8 cellular contexts compared by ENCODE assay signal in genomic region chr3:197748597-197749314, GRCh38. TPM values are rescaled to one million over a fixed set of nuclear protein-coding genes. Genes with fewer than 3 reads are reported as not detected.
DNase-seq lines count a peak whose midpoint lies in the region; FAIRE-seq and TF ChIP-seq lines count a peak whose summit lies in the region.

No MANE protein-coding gene starts in this region.

- H3K36me3 ChIP-seq in iPS-15b (ENCODE audit: control insufficient read depth, insufficient read depth, low read length) (no peaks in the 10 kb centered on the region), stomach (no peaks in the 10 kb centered on the region)

- H3K27me3 ChIP-seq in iPS-15b (ENCODE audit: control insufficient read depth, insufficient read depth, low read length) (peaks cover 33% of the 10 kb centered on the region), stomach (no peaks in the 10 kb centered on the region)

- H3K4me3 ChIP-seq in iPS-15b (ENCODE audit: low read depth, low read length): peak overlapping the region; percentile 88
- peak overlapping the region; percentile 76 to 92 (median 88) for H3K4me3 ChIP-seq in stomach

- H3K4me1 ChIP-seq in iPS-15b (ENCODE audit: control insufficient read depth, insufficient read depth, low read length) (peaks cover 3% of the 10 kb centered on the region), stomach (peaks cover 19 to 59% (median 36%) of the 10 kb centered on the region in 4 donors)

- H3K9ac ChIP-seq in iPS-15b (ENCODE audit: low read depth, low read length): no peak overlapping the region

- H3K9me3 Mint-ChIP-seq in T-helper 2 cell treated with Interferon-gamma antibody and Interleukin-4, amounts not matched to agents 5 μg/mL and 100 μg/mL, for 36 hours: peaks cover 4% of the 10 kb centered on the region
- no peaks in the 10 kb centered on the region for H3K9me3 Mint-ChIP-seq in activated CD4-positive, alpha-beta memory T cell treated with anti-CD3 and anti-CD28 coated beads for 36 hours

- no peak for DNase-seq in T-helper 2 cell treated with Interferon-gamma antibody and Interleukin-4, amounts not matched to agents 5 μg/mL and 100 μg/mL, for 36 hours (ENCODE audit: low spot score)
- DNase-seq in T-helper 2 cell (no peak), stomach (no peak), D721Med (ENCODE audit: insufficient read length, low spot score) (no peak), NCI-H1105 treated with DMSO at 0.1 percent for 48 hours (lab: John Stamatoyannopoulos, UW) (no peak), NCI-H2081 (lab: John Stamatoyannopoulos, UW) (no peak)
- no peak for DNase-seq in activated CD4-positive, alpha-beta memory T cell treated with anti-CD3 and anti-CD28 coated beads for 36 hours

- TF ChIP-seq EP300 in stomach (IDR thresholded peaks at IDR 0.05): no peak

- H3K4me3 Mint-ChIP-seq in T-helper 2 cell treated with Interferon-gamma antibody and Interleukin-4, amounts not matched to agents 5 μg/mL and 100 μg/mL, for 36 hours: peak overlapping the region; percentile 94
- peak overlapping the region; percentile 98 for H3K4me3 Mint-ChIP-seq in activated CD4-positive, alpha-beta memory T cell treated with anti-CD3 and anti-CD28 coated beads for 36 hours

- no peak for TF ChIP-seq POLR2A in stomach (IDR thresholded peaks at IDR 0.05)

- H3K27ac Mint-ChIP-seq in T-helper 2 cell treated with Interferon-gamma antibody and Interleukin-4, amounts not matched to agents 5 μg/mL and 100 μg/mL, for 36 hours: peak overlapping the region; percentile 91
- H3K27ac Mint-ChIP-seq in activated CD4-positive, alpha-beta memory T cell treated with anti-CD3 and anti-CD28 coated beads for 36 hours: peak overlapping the region; percentile 81

- CTCF ChIA-PET in activated CD4-positive, alpha-beta memory T cell treated with anti-CD3 and anti-CD28 coated beads for 36 hours (lab: Charles Lee): interaction anchor here (0.6 to 1.1 kb wide), 3 partner anchors 9 to 44 kb away, joined by 3 to 6 read pairs (median 6); partner anchors contain the start of gene LRCH3

- H3K27me3 Mint-ChIP-seq in T-helper 2 cell treated with Interferon-gamma antibody and Interleukin-4, amounts not matched to agents 5 μg/mL and 100 μg/mL, for 36 hours (ENCODE audit: low read depth): no peaks in the 10 kb centered on the region
- no peaks in the 10 kb centered on the region for H3K27me3 Mint-ChIP-seq in activated CD4-positive, alpha-beta memory T cell treated with anti-CD3 and anti-CD28 coated beads for 36 hours

- WGBS in stomach, 5 donors: 19 to 28% (median 21%) methylated on average over 12 of the region's 12 CpGs

- TF ChIP-seq CTCF in stomach (IDR thresholded peaks at IDR 0.05) (no peak), D721Med (IDR thresholded peaks at IDR 0.05; ENCODE audit: insufficient read depth, missing control alignments) (no peak)

- H3K9me3 ChIP-seq in iPS-15b (ENCODE audit: control insufficient read depth, insufficient read depth, low read length) (no peaks in the 10 kb centered on the region), stomach (no peaks in the 10 kb centered on the region)

- H3K36me3 Mint-ChIP-seq in T-helper 2 cell treated with Interferon-gamma antibody and Interleukin-4, amounts not matched to agents 5 μg/mL and 100 μg/mL, for 36 hours (ENCODE audit: low read depth): no peaks in the 10 kb centered on the region
- peaks cover 2% of the 10 kb centered on the region for H3K36me3 Mint-ChIP-seq in activated CD4-positive, alpha-beta memory T cell treated with anti-CD3 and anti-CD28 coated beads for 36 hours

- FAIRE-seq in D721Med (lab: Jason Lieb, UNC): no peak

- peaks cover 26% of the 10 kb centered on the region for H3K4me1 Mint-ChIP-seq in T-helper 2 cell treated with Interferon-gamma antibody and Interleukin-4, amounts not matched to agents 5 μg/mL and 100 μg/mL, for 36 hours (ENCODE audit: low read depth)
- H3K4me1 Mint-ChIP-seq in activated CD4-positive, alpha-beta memory T cell treated with anti-CD3 and anti-CD28 coated beads for 36 hours (ENCODE audit: low read depth): peaks cover 28% of the 10 kb centered on the region

- POLR2A ChIA-PET in activated CD4-positive, alpha-beta memory T cell treated with anti-CD3 and anti-CD28 coated beads for 36 hours (lab: Charles Lee): interaction anchor here (0.8 to 1.3 kb wide), 2 partner anchors 13 to 42 kb away, joined by 6 to 7 read pairs; partner anchors contain the start of genes LRCH3 and RUBCN

- H3K27ac ChIP-seq in stomach: peak overlapping the region; percentile 93 to 98 (median 97)

- intact Hi-C loops in activated CD4-positive, alpha-beta memory T cell treated with anti-CD3 and anti-CD28 coated beads for 36 hours (cut with micrococcal nuclease): loop anchor here (1.0 kb wide), 1 partner anchor 12 kb away; the partner anchor contains the start of gene RUBCN
- intact Hi-C loops in stomach (cut with DNase I; ENCODE audit: low total_unique reads): no loop called here

RNA-seq across cellular contexts. Expression of gene FYTTD1, which starts 0.9 kb away (rescaled TPM):
- 10 to 100 TPM; 35.5 to 39.9 TPM for total RNA-seq in activated CD4-positive, alpha-beta memory T cell treated with anti-CD3 and anti-CD28 coated beads for 36 hours
- 10 to 100 TPM; 26.3 to 47.0 (median 38.5) TPM for total RNA-seq in stomach
- 10 to 100 TPM in 2 of 3 donors, 1 to 10 TPM in 1; 9.4 to 21.1 (median 15.5) TPM for polyA plus RNA-seq in stomach

RNA-seq across cellular contexts. Expression of gene RUBCN, which starts 12.1 kb away (rescaled TPM):
- 10 to 100 TPM; 32.9 to 33.3 TPM for total RNA-seq in activated CD4-positive, alpha-beta memory T cell treated with anti-CD3 and anti-CD28 coated beads for 36 hours
- total RNA-seq in stomach: 10 to 100 TPM; 15.2 to 96.8 (median 67.0) TPM
- polyA plus RNA-seq in stomach: 1 to 10 TPM; 5.4 to 6.5 (median 6.1) TPM

RNA-seq across cellular contexts. Expression of gene LRCH3, which starts 42.3 kb away (rescaled TPM):
- 10 to 100 TPM; 50.1 to 51.1 TPM for total RNA-seq in activated CD4-positive, alpha-beta memory T cell treated with anti-CD3 and anti-CD28 coated beads for 36 hours
- 100 to 1,000 TPM in 1 of 5 donors, 10 to 100 TPM in 4; 28.7 to 117 (median 47.3) TPM for total RNA-seq in stomach
- 1 to 10 TPM; 5.9 to 6.7 (median 6.6) TPM for polyA plus RNA-seq in stomach
